Comparison of ENCODE assay signal across 1 cellular context in genomic region chr3:186002884-186003472, GRCh38.
TF ChIP-seq lines count a peak whose summit lies in the region.

No MANE protein-coding gene starts in this region.

TF ChIP-seq in K562, 482 proteins besides CTCF, POLR2A, EP300 and RAD21 (continued from another document):
- TF ChIP-seq ATF3 (IDR thresholded peaks at IDR 0.05) (peak; percentile 29; the same call in 1 of the 2 replicates), ATF3 (CRISPR knock-in tag; conservative IDR thresholded peaks at IDR 0.05) (no peak), ZNF444 (CRISPR knock-in tag; IDR thresholded peaks at IDR 0.05) (no peak), SP2 (IDR thresholded peaks at IDR 0.05; ENCODE audit: extremely low read depth, low read depth, low read length, poor library complexity, severe bottlenecking) (no peak), NR2F6 (CRISPR knock-in tag; IDR thresholded peaks at IDR 0.05) (no peak), MAZ (CRISPR knock-in tag; conservative IDR thresholded peaks at IDR 0.05 in 1 of 2, IDR thresholded peaks at IDR 0.05 in 1 of 2) (0 out of 4 replicates have a peak, but pooled peaks of 1 of the 2 experiments have one; percentile 4), FOSL1 (tag; conservative IDR thresholded peaks at IDR 0.05) (peak; percentile 44; the same call in 1 of the 2 replicates), SMC3 (conservative IDR thresholded peaks at IDR 0.05; ENCODE audit: insufficient read depth, low read depth, low read length) (0 out of 2 replicates have a peak, but pooled peaks have one; percentile 15)
- TF ChIP-seq, protein P1, sequence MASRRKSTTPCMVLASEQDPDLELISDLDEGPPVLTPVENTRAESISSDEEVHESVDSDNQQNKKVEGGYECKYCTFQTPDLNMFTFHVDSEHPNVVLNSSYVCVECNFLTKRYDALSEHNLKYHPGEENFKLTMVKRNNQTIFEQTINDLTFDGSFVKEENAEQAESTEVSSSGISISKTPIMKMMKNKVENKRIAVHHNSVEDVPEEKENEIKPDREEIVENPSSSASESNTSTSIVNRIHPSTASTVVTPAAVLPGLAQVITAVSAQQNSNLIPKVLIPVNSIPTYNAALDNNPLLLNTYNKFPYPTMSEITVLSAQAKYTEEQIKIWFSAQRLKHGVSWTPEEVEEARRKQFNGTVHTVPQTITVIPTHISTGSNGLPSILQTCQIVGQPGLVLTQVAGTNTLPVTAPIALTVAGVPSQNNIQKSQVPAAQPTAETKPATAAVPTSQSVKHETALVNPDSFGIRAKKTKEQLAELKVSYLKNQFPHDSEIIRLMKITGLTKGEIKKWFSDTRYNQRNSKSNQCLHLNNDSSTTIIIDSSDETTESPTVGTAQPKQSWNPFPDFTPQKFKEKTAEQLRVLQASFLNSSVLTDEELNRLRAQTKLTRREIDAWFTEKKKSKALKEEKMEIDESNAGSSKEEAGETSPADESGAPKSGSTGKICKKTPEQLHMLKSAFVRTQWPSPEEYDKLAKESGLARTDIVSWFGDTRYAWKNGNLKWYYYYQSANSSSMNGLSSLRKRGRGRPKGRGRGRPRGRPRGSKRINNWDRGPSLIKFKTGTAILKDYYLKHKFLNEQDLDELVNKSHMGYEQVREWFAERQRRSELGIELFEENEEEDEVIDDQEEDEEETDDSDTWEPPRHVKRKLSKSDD (conservative IDR thresholded peaks at IDR 0.05; ENCODE audit: low read length), result no peak
TF ChIP-seq in K562: peak in this region for 5.
